Comparison of ENCODE assay signal across 8 cellular contexts in genomic region chr7:33062782-33063443, GRCh38. TPM values are rescaled to one million over a fixed set of nuclear protein-coding genes. Genes with fewer than 3 reads are reported as not detected.
DNase-seq lines count a peak whose midpoint lies in the region; ATAC-seq and TF ChIP-seq lines count a peak whose summit lies in the region.

No MANE protein-coding gene starts in this region.

- TF ChIP-seq CTCF in WTC11 (IDR thresholded peaks at IDR 0.05) (no peak), spleen (IDR thresholded peaks at IDR 0.05 in 8 of 11, conservative IDR thresholded peaks at IDR 0.05 in 3 of 11) (peak in 2 of 11 experiments; percentile 3 to 47)

- H3K36me3 ChIP-seq in spleen = peaks cover 0 to 7% (median 0%) of the 10 kb centered on the region in 6 donors

- ATAC-seq in GM18909 (IDR thresholded peaks at IDR 0.05; ENCODE audit: poor library complexity, unreplicated experiment) (peak; percentile 94), HG03159 (IDR thresholded peaks at IDR 0.05; ENCODE audit: unreplicated experiment) (peak; percentile 97), WTC11 (peak; percentile 97)

- H3K4me1 Mint-ChIP-seq in WTC11 = peaks cover 18% of the 10 kb centered on the region

- peak overlapping the region; percentile 62 to 99 (median 92) for H3K4me3 ChIP-seq in spleen

- H3K27ac ChIP-seq in caudate nucleus (ENCODE audit: low read depth, low read length) (peak overlapping the region; percentile 98), spleen (peak overlapping the region; percentile 91 to 98 (median 94))

- peaks cover 0 to 21% (median 14%) of the 10 kb centered on the region in 8 donors for H3K9me3 ChIP-seq in spleen

- H3K36me3 Mint-ChIP-seq in WTC11 = peaks cover 18% of the 10 kb centered on the region

- no peaks in the 10 kb centered on the region; the same call in none of the 2 replicates for H3K27me3 Mint-ChIP-seq in WTC11 (ENCODE audit: low read depth)

- POLR2A ChIA-PET in WTC11 (lab: Charles Lee) = interaction anchor here (0.6 to 0.9 kb wide), 2 partner anchors 196 to 567 kb away, joined by 3 to 5 read pairs; partner anchors contain the start of gene AVL9

- CTCF ChIA-PET in WTC11 (lab: Charles Lee) = interaction anchor here (0.9 to 3.0 kb wide), 6 partner anchors 13 to 216 kb away, joined by 3 to 26 read pairs (median 3); partner anchors contain the start of gene RP9

- peak; percentile 97 for DNase-seq in AG08395 (ENCODE audit: low spot score)
- DNase-seq in NCI-H2227 (lab: John Stamatoyannopoulos, UW; ENCODE audit: unreplicated experiment) = peak; percentile 94
- DNase-seq in WTC11 (ENCODE audit: low spot score) = peak; percentile 92
- peak; percentile 69 to 99 (median 95) for DNase-seq in caudate nucleus (lab: John Stamatoyannopoulos, UW)
- peak; percentile 96 for DNase-seq in inferior parietal cortex (ENCODE audit: extremely low spot score)
- peak; percentile 98 for DNase-seq in spleen

- H3K9me3 Mint-ChIP-seq in WTC11 = peaks cover 24% of the 10 kb centered on the region

- TF ChIP-seq POLR2A in spleen (IDR thresholded peaks at IDR 0.05) = peak in 1 of 3 donors; percentile 82

- H3K4me3 Mint-ChIP-seq in WTC11 = peak overlapping the region; percentile 90

- no peaks in the 10 kb centered on the region for H3K27me3 ChIP-seq in spleen (replicated peaks in 1 of 7)

- 0 to 2% (median 1%) methylated on average over 25 to 50 of the region's 50 CpGs for WGBS in spleen, 5 donors

- H3K4me1 ChIP-seq in spleen = peaks cover 12 to 50% (median 43%) of the 10 kb centered on the region in 6 donors

- intact Hi-C loops in spleen (cut with DNase I; ENCODE audit: low total_unique reads) = loop anchor here (10.0 kb wide), 1 partner anchor 168 kb away; the partner anchor contains the start of gene KBTBD2

- peak overlapping the region; percentile 92 for H3K27ac Mint-ChIP-seq in WTC11

TF ChIP-seq in WTC11, 78 proteins besides CTCF, POLR2A, EP300 and RAD21 (continues in another document):
- TF ChIP-seq EMX1 (CRISPR knock-in tag; IDR thresholded peaks at IDR 0.05) (no peak), SMAD3 (CRISPR knock-in tag; IDR thresholded peaks at IDR 0.05; ENCODE audit: borderline replicate concordance) (no peak), ZNF121 (CRISPR knock-in tag; IDR thresholded peaks at IDR 0.05) (no peak), ZNF219 (CRISPR knock-in tag; IDR thresholded peaks at IDR 0.05; ENCODE audit: borderline replicate concordance) (no peak), NFE2L1 (CRISPR knock-in tag; IDR thresholded peaks at IDR 0.05) (peak; percentile 4; the same call in 1 of the 2 replicates), RORB (CRISPR knock-in tag; IDR thresholded peaks at IDR 0.05) (no peak), FOXJ3 (CRISPR knock-in tag; IDR thresholded peaks at IDR 0.05; ENCODE audit: borderline replicate concordance) (no peak), IRF2 (CRISPR knock-in tag; IDR thresholded peaks at IDR 0.05; ENCODE audit: borderline replicate concordance, low read depth) (no peak), RELA (CRISPR knock-in tag; IDR thresholded peaks at IDR 0.05; ENCODE audit: borderline replicate concordance) (no peak), PRDM15 (CRISPR knock-in tag; IDR thresholded peaks at IDR 0.05) (no peak), ATF3 (CRISPR knock-in tag; conservative IDR thresholded peaks at IDR 0.05) (no peak), SP1 (CRISPR knock-in tag; conservative IDR thresholded peaks at IDR 0.05) (peak; percentile 85), FOXK1 (CRISPR knock-in tag; IDR thresholded peaks at IDR 0.05) (peak; percentile 90), ETV6 (CRISPR knock-in tag; IDR thresholded peaks at IDR 0.05) (no peak), NFATC4 (CRISPR knock-in tag; IDR thresholded peaks at IDR 0.05) (no peak), CREB1 (CRISPR knock-in tag; IDR thresholded peaks at IDR 0.05) (no peak), TEAD1 (CRISPR knock-in tag; IDR thresholded peaks at IDR 0.05) (peak; percentile 46; the same call in 1 of the 2 replicates), STAT6 (CRISPR knock-in tag; conservative IDR thresholded peaks at IDR 0.05; ENCODE audit: low read depth) (no peak)
- TF ChIP-seq, protein P1, sequence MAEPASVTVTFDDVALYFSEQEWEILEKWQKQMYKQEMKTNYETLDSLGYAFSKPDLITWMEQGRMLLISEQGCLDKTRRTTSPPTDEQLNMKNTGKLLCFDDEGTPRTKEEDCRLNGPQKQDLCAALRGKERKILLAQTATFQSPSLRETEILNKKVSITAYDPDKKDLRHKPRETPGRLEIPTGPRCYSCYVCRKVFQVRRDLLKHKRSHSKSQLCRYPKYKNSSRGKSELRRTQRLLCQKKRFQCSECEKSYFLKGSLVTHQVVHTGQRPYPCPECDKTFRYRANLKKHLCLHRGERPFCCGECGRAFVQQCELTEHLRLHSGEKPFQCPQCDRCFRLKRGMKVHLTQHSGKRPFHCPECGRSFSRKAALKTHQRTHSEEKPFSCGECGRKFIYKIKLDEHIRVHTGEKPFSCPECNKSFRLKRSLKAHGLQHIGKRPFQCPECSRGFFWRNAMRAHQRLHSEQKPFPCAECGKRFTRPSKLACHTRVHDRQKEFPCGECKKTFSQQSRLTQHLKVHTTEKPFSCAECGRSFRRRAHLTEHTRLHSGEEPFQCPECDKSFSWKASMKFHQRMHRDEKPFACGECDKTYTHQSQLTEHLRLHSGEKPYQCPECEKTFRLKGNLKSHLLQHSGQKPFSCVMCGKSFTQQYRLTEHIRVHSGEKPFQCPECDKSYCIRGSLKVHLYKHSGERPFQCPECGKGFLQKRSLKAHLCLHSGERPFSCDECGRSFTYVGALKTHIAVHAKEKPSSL (CRISPR knock-in tag; conservative IDR thresholded peaks at IDR 0.05) = no peak
- TF ChIP-seq, protein P2, sequence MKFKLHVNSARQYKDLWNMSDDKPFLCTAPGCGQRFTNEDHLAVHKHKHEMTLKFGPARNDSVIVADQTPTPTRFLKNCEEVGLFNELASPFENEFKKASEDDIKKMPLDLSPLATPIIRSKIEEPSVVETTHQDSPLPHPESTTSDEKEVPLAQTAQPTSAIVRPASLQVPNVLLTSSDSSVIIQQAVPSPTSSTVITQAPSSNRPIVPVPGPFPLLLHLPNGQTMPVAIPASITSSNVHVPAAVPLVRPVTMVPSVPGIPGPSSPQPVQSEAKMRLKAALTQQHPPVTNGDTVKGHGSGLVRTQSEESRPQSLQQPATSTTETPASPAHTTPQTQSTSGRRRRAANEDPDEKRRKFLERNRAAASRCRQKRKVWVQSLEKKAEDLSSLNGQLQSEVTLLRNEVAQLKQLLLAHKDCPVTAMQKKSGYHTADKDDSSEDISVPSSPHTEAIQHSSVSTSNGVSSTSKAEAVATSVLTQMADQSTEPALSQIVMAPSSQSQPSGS (CRISPR knock-in tag; IDR thresholded peaks at IDR 0.05; ENCODE audit: borderline replicate concordance, low read depth) = no peak

RNA-seq across cellular contexts. Expression of gene NT5C3A, which starts 0.3 kb away (rescaled TPM):
- total RNA-seq in WTC11 (2021) = 15.0 to 18.6 TPM (median 15.9 TPM) in 3 replicates
- 10 to 100 TPM; 36.0 to 81.8 (median 46.1) TPM for total RNA-seq in spleen
- polyA plus RNA-seq in spleen = 10 to 100 TPM; 30.5 to 53.1 (median 39.8) TPM

RNA-seq across cellular contexts. Expression of gene RP9, which starts 46.3 kb away (rescaled TPM):
- 10.7 to 10.9 TPM (median 10.8 TPM) in 3 replicates for total RNA-seq in WTC11 (2021)
- total RNA-seq in spleen = 10 to 100 TPM; 12.6 to 28.0 (median 18.8) TPM
- 10 to 100 TPM; 19.3 to 48.1 (median 33.3) TPM for polyA plus RNA-seq in spleen

Comparison
In these comparisons a context has a peak if more than half of its experiments do, and no peak if none do; other contexts are left out.
1. Peak in every context shown above with its lines: DNase-seq, ATAC-seq, H3K4me3 ChIP-seq and H3K27ac ChIP-seq.